24 cellular contexts compared by ENCODE assay signal in the genomic region with DNA sequence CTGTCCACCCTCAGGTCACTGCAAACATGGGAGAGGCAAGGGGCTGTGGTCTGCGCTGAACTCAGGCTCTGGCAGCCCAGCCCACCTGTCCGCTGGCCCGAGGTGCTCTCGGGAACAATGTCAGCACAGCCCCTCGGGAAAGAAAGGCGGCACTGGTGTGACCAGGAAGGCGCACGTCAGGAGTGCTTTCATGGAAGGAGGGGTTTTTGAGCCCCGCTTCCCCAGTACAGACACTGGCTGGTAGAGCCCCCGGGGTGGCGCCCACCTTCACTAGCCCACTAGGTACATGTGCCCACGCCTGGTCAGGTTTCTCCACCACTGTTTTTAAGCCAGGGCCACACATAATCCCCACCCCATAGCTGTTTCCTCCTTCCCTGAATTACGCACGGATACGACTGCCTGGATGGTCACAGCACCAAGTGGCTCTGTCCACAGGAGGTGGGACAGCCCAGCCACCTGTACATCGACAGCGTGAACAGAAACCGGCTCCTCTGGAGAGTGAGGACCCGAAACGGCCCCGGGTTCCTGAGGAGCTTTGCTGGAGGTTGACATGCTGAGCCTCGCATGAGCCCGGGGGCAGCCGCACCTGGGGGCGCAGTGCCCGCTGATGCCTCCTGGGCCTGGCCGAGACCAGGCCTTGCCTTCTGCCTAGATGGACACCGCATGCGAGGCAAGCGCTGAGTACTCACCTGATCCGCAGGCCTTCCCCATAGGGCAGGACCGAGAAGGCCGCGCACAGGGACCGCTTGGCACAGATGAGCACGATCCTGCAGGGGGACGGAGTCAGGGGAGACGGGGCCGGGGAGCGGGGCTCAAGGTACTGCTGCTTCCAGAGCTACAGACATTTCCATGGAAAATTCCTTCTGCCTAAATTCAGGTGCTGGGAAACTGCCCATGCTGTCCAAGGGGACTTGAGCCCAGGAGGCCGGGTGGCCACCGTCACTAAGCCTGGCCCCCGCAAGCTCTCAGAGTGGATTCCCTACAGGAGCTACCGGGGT. TPM values are rescaled to one million over a fixed set of nuclear protein-coding genes. Genes with fewer than 3 reads are reported as not detected.
"Had no signal": no experiment of that assay in that cellular context is flagged by ENCODE, and none has a peak within 500 bp of the region (broad histone marks: within the 10 kb centered on the region; RNA-seq: fewer than 3 reads in every experiment).

No MANE protein-coding gene starts in this region.

- DNase-seq: cortex of kidney; dorsolateral prefrontal cortex; effector CD8-positive, alpha-beta T cell; heart left ventricle; hippocampal formation; kidney glomerular epithelial cell; naive thymus-derived CD4-positive, alpha-beta T cell; nucleus accumbens; ovary; small intestine; stimulated activated CD4-positive, alpha-beta T cell treated with anti-CD3 and anti-CD28 coated beads, Interleukin-12 subunit alpha, Interleukin-12 subunit beta, amount 100 ng/mL, for 4 hours; stimulated activated naive CD4-positive, alpha-beta T cell treated with Interleukin-2 at 50 U/mL for 16 hours; trophoblast cell had no signal

- H3K27me3 ChIP-seq: dorsolateral prefrontal cortex, heart left ventricle, ovary, right atrium auricular region had no signal

- H3K36me3 ChIP-seq: ovary had no signal

- ATAC-seq: heart left ventricle; naive thymus-derived CD4-positive, alpha-beta T cell had no signal

- FAIRE-seq: frontal cortex, islet of Langerhans, small intestine had no signal

- H3K27ac ChIP-seq: heart left ventricle, ovary, right atrium auricular region had no signal

- H3K4me1 ChIP-seq: heart left ventricle, right atrium auricular region had no signal

- H3K4me3 ChIP-seq: dorsolateral prefrontal cortex, heart left ventricle, ovary, right atrium auricular region had no signal

- H3K9me3 ChIP-seq: heart left ventricle, ovary, right atrium auricular region had no signal

RNA-seq across cellular contexts. Expression of gene LAMA5, which starts 27.4 kb away (rescaled TPM):
- polyA plus RNA-seq: naive thymus-derived CD4-positive, alpha-beta T cell had no signal

RNA-seq across cellular contexts. Expression of gene RBBP8NL, which starts 32.8 kb away (rescaled TPM):
- total RNA-seq: fibroblast of lung; frontal cortex; glomerular endothelial cell; heart left ventricle; lung microvascular endothelial cell; mesenteric fat pad; mononuclear cell; naive thymus-derived CD4-positive, alpha-beta T cell; posterior vena cava; right atrium auricular region had no signal
- polyA plus RNA-seq: fibroblast of lung; heart left ventricle; liver; naive thymus-derived CD4-positive, alpha-beta T cell; neural cell; ovary had no signal
